1 cellular context compared by ENCODE assay signal in the genomic region with DNA sequence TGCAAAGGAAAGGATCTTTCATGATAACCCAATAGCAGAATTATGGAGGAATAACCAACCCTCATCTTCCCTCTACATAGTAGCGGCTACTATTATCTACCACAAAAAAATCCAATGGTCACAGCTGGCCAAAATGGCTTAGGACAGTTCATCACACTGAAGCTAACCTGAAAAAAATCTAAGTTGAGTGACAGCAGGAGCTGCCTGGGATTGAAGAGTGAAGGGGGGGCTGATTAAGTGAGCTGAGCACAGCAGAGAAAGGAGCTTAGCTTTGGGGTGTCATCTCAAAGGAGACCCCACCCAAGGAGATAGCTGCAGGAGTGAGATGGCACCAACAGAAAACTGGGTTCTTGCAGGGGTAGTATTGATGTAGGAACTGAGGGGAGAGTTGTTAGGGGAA.
TF ChIP-seq lines count a peak whose summit lies in the region.

No MANE protein-coding gene starts in this region.

TF ChIP-seq in IMR-90, 13 proteins besides CTCF, POLR2A, EP300 and RAD21:
- TF ChIP-seq RFX5 (IDR thresholded peaks at IDR 0.05; ENCODE audit: low read depth, low read length) (no peak), NFE2L2 (IDR thresholded peaks at IDR 0.05; ENCODE audit: low read depth, low read length) (no peak), BHLHE40 (IDR thresholded peaks at IDR 0.05; ENCODE audit: low read depth, low read length) (no peak), SMC3 (IDR thresholded peaks at IDR 0.05; ENCODE audit: low read depth, low read length) (no peak)
